In genomic region chr17:35368086-35368824, GRCh38 we compare ENCODE assay signal across 8 cellular contexts.
A peak's percentile ranks its signal among the peaks of the same experiment; 100 is the strongest.
DNase-seq lines count a peak whose midpoint lies in the region; ATAC-seq lines count a peak whose summit lies in the region.

No MANE protein-coding gene starts in this region.

- no peaks in the 10 kb centered on the region for H3K27me3 Mint-ChIP-seq in activated T-cell treated with anti-CD3 and anti-CD28 coated beads, Interleukin-2, amount 50 U/mL, for 24 hours

- DNase-seq in activated T-cell treated with anti-CD3 and anti-CD28 coated beads, Interleukin-2, amount 50 U/mL, for 24 hours, result no peak
- DNase-seq in activated T-cell treated with anti-CD3 and anti-CD28 coated beads, Interleukin-2, amount 50 U/mL, for 1 hour, result no peak
- DNase-seq in NOMO-1 treated with DMSO at 0.1 percent for 48 hours (lab: John Stamatoyannopoulos, UW; ENCODE audit: unreplicated experiment), result peak; percentile 97
- DNase-seq in globus pallidus (ENCODE audit: low spot score), result peak; percentile 66
- no peak for DNase-seq in NCI-H1105 treated with DMSO at 0.1 percent for 48 hours (lab: John Stamatoyannopoulos, UW)
- DNase-seq in activated CD8-positive, alpha-beta memory T cell treated with anti-CD3 and anti-CD28 coated beads for 24 hours, result no peak
- DNase-seq in stimulated activated CD4-positive, alpha-beta T cell treated with anti-CD3 and anti-CD28 coated beads, Interleukin-2, amount 100 ng/mL, for 48 hours, result no peak

- H3K36me3 Mint-ChIP-seq in activated T-cell treated with anti-CD3 and anti-CD28 coated beads, Interleukin-2, amount 50 U/mL, for 24 hours (ENCODE audit: low read depth), result peaks cover 79% of the 10 kb centered on the region

- peak; percentile 97 for ATAC-seq in HG02759 (IDR thresholded peaks at IDR 0.05; ENCODE audit: unreplicated experiment)

- peaks cover 18% of the 10 kb centered on the region for H3K9me3 Mint-ChIP-seq in activated T-cell treated with anti-CD3 and anti-CD28 coated beads, Interleukin-2, amount 50 U/mL, for 24 hours

- peak overlapping the region; percentile 15 for H3K27ac Mint-ChIP-seq in activated T-cell treated with anti-CD3 and anti-CD28 coated beads, Interleukin-2, amount 50 U/mL, for 24 hours

- H3K4me1 Mint-ChIP-seq in activated T-cell treated with anti-CD3 and anti-CD28 coated beads, Interleukin-2, amount 50 U/mL, for 24 hours (ENCODE audit: low read depth), result peaks cover 44% of the 10 kb centered on the region

- no peak overlapping the region for H3K4me3 Mint-ChIP-seq in activated T-cell treated with anti-CD3 and anti-CD28 coated beads, Interleukin-2, amount 50 U/mL, for 24 hours

Comparison
In these comparisons a context has a peak if more than half of its experiments do, and no peak if none do; other contexts are left out.
1. DNase-seq: peak in NOMO-1 treated with DMSO at 0.1 percent for 48 hours (single experiment) and globus pallidus (single experiment); none in activated T-cell treated with anti-CD3 and anti-CD28 coated beads, Interleukin-2, amount 50 U/mL, for 24 hours (single experiment), activated T-cell treated with anti-CD3 and anti-CD28 coated beads, Interleukin-2, amount 50 U/mL, for 1 hour (single experiment), NCI-H1105 treated with DMSO at 0.1 percent for 48 hours (single experiment), activated CD8-positive, alpha-beta memory T cell treated with anti-CD3 and anti-CD28 coated beads for 24 hours (single experiment) and stimulated activated CD4-positive, alpha-beta T cell treated with anti-CD3 and anti-CD28 coated beads, Interleukin-2, amount 100 ng/mL, for 48 hours (0 of 2).